14 cellular contexts compared by ENCODE assay signal in the genomic region with DNA sequence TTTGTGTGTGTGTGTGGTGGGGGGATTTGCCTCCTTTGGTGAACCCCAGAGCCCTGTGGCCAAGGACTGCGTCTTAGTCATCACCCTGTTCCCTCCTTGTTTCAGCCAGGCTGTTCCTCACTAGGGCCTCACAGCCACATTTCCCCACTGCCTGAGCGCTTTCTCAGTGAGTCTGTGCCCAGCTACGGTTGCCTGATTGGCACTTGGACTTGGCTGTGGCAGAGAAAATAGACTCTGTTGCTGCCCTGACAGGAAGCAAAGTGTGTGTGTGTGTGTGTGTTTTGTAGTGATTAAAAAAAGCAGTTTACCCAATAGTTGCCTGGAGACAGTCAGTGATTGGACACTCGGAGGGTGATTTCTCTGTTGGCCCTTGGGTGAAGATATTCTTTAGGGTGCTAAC.
DNase-seq lines count a peak whose midpoint lies in the region; ATAC-seq and TF ChIP-seq lines count a peak whose summit lies in the region.
"Had no signal": no experiment of that assay in that cellular context is flagged by ENCODE, and none has a peak within 500 bp of the region (broad histone marks: within the 10 kb centered on the region; RNA-seq: fewer than 3 reads in every experiment).

No MANE protein-coding gene starts in this region.

- no peak for TF ChIP-seq CTCF in upper lobe of right lung (IDR thresholded peaks at IDR 0.05)

- no peaks in the 10 kb centered on the region for H3K9me3 ChIP-seq in upper lobe of right lung
- H3K9me3 ChIP-seq: SJCRH30 had no signal

- intact Hi-C loops in upper lobe of right lung (cut with DNase I), result no loop called here

- H3K4me3 Mint-ChIP-seq in activated T-helper 17 cell treated with anti-CD3 and anti-CD28 coated beads, Interleukin-2, amount 50 U/mL, for 72 hours, result no peak overlapping the region

- no peaks in the 10 kb centered on the region for H3K9me3 Mint-ChIP-seq in activated T-helper 17 cell treated with anti-CD3 and anti-CD28 coated beads, Interleukin-2, amount 50 U/mL, for 72 hours

- H3K36me3 ChIP-seq in upper lobe of right lung, result no peaks in the 10 kb centered on the region
- H3K36me3 ChIP-seq: SJCRH30 had no signal

- H3K27ac ChIP-seq in epithelial cell of prostate (no peak overlapping the region), upper lobe of right lung (no peak overlapping the region)
- H3K27ac ChIP-seq: SJCRH30 had no signal

- no peaks in the 10 kb centered on the region for H3K36me3 Mint-ChIP-seq in activated T-helper 17 cell treated with anti-CD3 and anti-CD28 coated beads, Interleukin-2, amount 50 U/mL, for 72 hours (ENCODE audit: low read depth)

- peaks cover 17% of the 10 kb centered on the region for H3K4me1 ChIP-seq in upper lobe of right lung
- H3K4me1 ChIP-seq: SJCRH30 had no signal

- H3K27ac Mint-ChIP-seq in activated T-helper 17 cell treated with anti-CD3 and anti-CD28 coated beads, Interleukin-2, amount 50 U/mL, for 72 hours, result no peak overlapping the region

- H3K27me3 Mint-ChIP-seq in activated T-helper 17 cell treated with anti-CD3 and anti-CD28 coated beads, Interleukin-2, amount 50 U/mL, for 72 hours, result peaks cover 13% of the 10 kb centered on the region

- ATAC-seq in upper lobe of right lung, result peak; percentile 85
- no peak for ATAC-seq in activated T-helper 17 cell treated with anti-CD3 and anti-CD28 coated beads, Interleukin-2, amount 50 U/mL, for 72 hours (replicated peaks)

- no peaks in the 10 kb centered on the region for H3K27me3 ChIP-seq in upper lobe of right lung
- H3K27me3 ChIP-seq: SJCRH30 had no signal

- H3K4me3 ChIP-seq in upper lobe of right lung, result no peak overlapping the region
- H3K4me3 ChIP-seq: SJCRH30 had no signal

- DNase-seq in NCI-H2171 treated with DMSO at 0.1 percent for 48 hours (lab: John Stamatoyannopoulos, UW), result peak; percentile 6
- no peak for DNase-seq in NCI-H2171 (lab: John Stamatoyannopoulos, UW)
- peak; percentile 41 for DNase-seq in epithelial cell of prostate (ENCODE audit: low read depth, low spot score)
- DNase-seq in lung microvascular endothelial cell (ENCODE audit: low read depth in 2 of 2), result peak; percentile 22 to 84
- no peak for DNase-seq in upper lobe of right lung
- DNase-seq in DMS153 treated with DMSO at 0.1 percent for 48 hours (lab: John Stamatoyannopoulos, UW; ENCODE audit: unreplicated experiment), result no peak
- no peak for DNase-seq in SW 1271 (lab: John Stamatoyannopoulos, UW)
- DNase-seq: activated CD4-positive, CD25-positive, alpha-beta regulatory T cell treated with anti-CD3 and anti-CD28 coated beads, Interleukin-2, amount 50 U/mL, for 72 hours; activated gamma-delta T cell treated with Interleukin-2 at 50 U/mL for 16 hours; effector CD4-positive, alpha-beta T cell; H7; KBM-7; SJCRH30 had no signal

- H3K4me1 Mint-ChIP-seq in activated T-helper 17 cell treated with anti-CD3 and anti-CD28 coated beads, Interleukin-2, amount 50 U/mL, for 72 hours, result no peaks in the 10 kb centered on the region

Comparison
In these comparisons a context has a peak if more than half of its experiments do, and no peak if none do; other contexts are left out.
1. DNase-seq: peak in NCI-H2171 treated with DMSO at 0.1 percent for 48 hours (single experiment), epithelial cell of prostate (single experiment) and lung microvascular endothelial cell (2 of 2); none in NCI-H2171 (single experiment), upper lobe of right lung (single experiment), DMS153 treated with DMSO at 0.1 percent for 48 hours (single experiment) and SW 1271 (0 of 2).